8 cellular contexts compared by ENCODE assay signal in genomic region chrX:101617211-101618191, GRCh38. TPM values are rescaled to one million over a fixed set of nuclear protein-coding genes. Genes with fewer than 3 reads are reported as not detected.
DNase-seq lines count a peak whose midpoint lies in the region; ATAC-seq and TF ChIP-seq lines count a peak whose summit lies in the region.

TSS of gene ARMCX6 (minus strand) at chrX:101618000. CDS start at chrX:101616620, 1,380 bp downstream.

- peak; percentile 81 for ATAC-seq in GM19438 (IDR thresholded peaks at IDR 0.05; ENCODE audit: low read depth, unreplicated experiment)
- peak; percentile 71 for ATAC-seq in HG03575 (IDR thresholded peaks at IDR 0.05; ENCODE audit: extremely low read depth, insufficient number of reproducible peaks, low FRiP score, unreplicated experiment)

- peaks cover 10% of the 10 kb centered on the region for H3K4me1 ChIP-seq in CD8-positive, alpha-beta memory T cell (ENCODE audit: insufficient read depth, low read length)
- peaks cover 6% of the 10 kb centered on the region for H3K4me1 ChIP-seq in mucosa of stomach (ENCODE audit: control insufficient read depth, insufficient read depth, low read length)

- H3K36me3 Mint-ChIP-seq in CD8-positive, alpha-beta memory T cell, result peaks cover 0 to 9% (median 0%) of the 10 kb centered on the region in 3 donors

- H3K27ac Mint-ChIP-seq in CD8-positive, alpha-beta memory T cell, result peak within 1 kb of the TSS; percentile 77 to 98 (median 92)

- POLR2A ChIA-PET in CD8-positive, alpha-beta memory T cell (lab: Charles Lee), result no interaction called here

- H3K36me3 ChIP-seq in CD8-positive, alpha-beta memory T cell (ENCODE audit: insufficient read depth, low read length), result no peaks in the 10 kb centered on the region
- H3K36me3 ChIP-seq in mucosa of stomach (ENCODE audit: control insufficient read depth, insufficient read depth, low read length), result no peaks in the 10 kb centered on the region

- peak; percentile 62 to 86 (median 71) for DNase-seq in CD8-positive, alpha-beta memory T cell
- DNase-seq in NOMO-1 treated with DMSO at 0.1 percent for 48 hours (lab: John Stamatoyannopoulos, UW; ENCODE audit: unreplicated experiment), result peak; percentile 58
- peak; percentile 78 for DNase-seq in activated CD8-positive, alpha-beta memory T cell treated with anti-CD3 and anti-CD28 coated beads, Interleukin-2, amount 50 U/mL, for 48 hours
- DNase-seq in erythroblast (lab: John Stamatoyannopoulos, UW), result peak; percentile 87 to 88
- peak; percentile 59 to 74 for DNase-seq in stimulated activated CD8-positive, alpha-beta memory T cell treated with anti-CD3 and anti-CD28 coated beads, Interleukin-7, amount 100 ng/mL, for 4 hours (ENCODE audit: low read depth in 2 of 2)

- no peaks in the 10 kb centered on the region for H3K9me3 ChIP-seq in CD8-positive, alpha-beta memory T cell (ENCODE audit: low read length)
- H3K9me3 ChIP-seq in mucosa of stomach (ENCODE audit: control insufficient read depth, low read length), result no peaks in the 10 kb centered on the region

- peaks cover 12 to 24% (median 13%) of the 10 kb centered on the region in 3 donors for H3K4me1 Mint-ChIP-seq in CD8-positive, alpha-beta memory T cell

- CTCF ChIA-PET in CD8-positive, alpha-beta memory T cell (lab: Charles Lee), result no interaction called here

- TF ChIP-seq POLR2A in erythroblast (IDR thresholded peaks at IDR 0.05; ENCODE audit: low read length), result peak; percentile 58

- peak within 1 kb of the TSS; percentile 65 for H3K27ac ChIP-seq in CD8-positive, alpha-beta memory T cell (ENCODE audit: low read depth, low read length)

- H3K27me3 ChIP-seq in CD8-positive, alpha-beta memory T cell (ENCODE audit: insufficient read depth, low read length, poor library complexity, severe bottlenecking), result no peaks in the 10 kb centered on the region
- H3K27me3 ChIP-seq in mucosa of stomach (ENCODE audit: control insufficient read depth, insufficient read depth, low read length), result no peaks in the 10 kb centered on the region

- H3K9ac ChIP-seq in mucosa of stomach (ENCODE audit: low read length), result peak within 1 kb of the TSS; percentile 75

- H3K9me3 Mint-ChIP-seq in CD8-positive, alpha-beta memory T cell, result no peaks in the 10 kb centered on the region

- H3K4me3 ChIP-seq in CD8-positive, alpha-beta memory T cell (ENCODE audit: low read length), result peak within 1 kb of the TSS; percentile 75
- H3K4me3 ChIP-seq in mucosa of stomach (ENCODE audit: low read length), result peak within 1 kb of the TSS; percentile 63

- H3K27me3 Mint-ChIP-seq in CD8-positive, alpha-beta memory T cell, result peaks cover 0 to 3% of the 10 kb centered on the region in 2 donors

- H3K4me3 Mint-ChIP-seq in CD8-positive, alpha-beta memory T cell, result peak within 1 kb of the TSS; percentile 91 to 98 (median 93)

RNA-seq across cellular contexts. Expression of gene ARMCX6, which starts in this region (rescaled TPM):
- 10 to 100 TPM; 70.1 TPM for total RNA-seq in CD8-positive, alpha-beta memory T cell
- polyA plus RNA-seq in CD8-positive, alpha-beta memory T cell, result 40.7 TPM

Comparison
In these comparisons a context has a peak if more than half of its experiments do, and no peak if none do; other contexts are left out.
1. Peak in every context shown above with its lines: DNase-seq, ATAC-seq, H3K4me3 ChIP-seq and H3K27ac ChIP-seq.